1 cellular context compared by ENCODE assay signal in the genomic region with DNA sequence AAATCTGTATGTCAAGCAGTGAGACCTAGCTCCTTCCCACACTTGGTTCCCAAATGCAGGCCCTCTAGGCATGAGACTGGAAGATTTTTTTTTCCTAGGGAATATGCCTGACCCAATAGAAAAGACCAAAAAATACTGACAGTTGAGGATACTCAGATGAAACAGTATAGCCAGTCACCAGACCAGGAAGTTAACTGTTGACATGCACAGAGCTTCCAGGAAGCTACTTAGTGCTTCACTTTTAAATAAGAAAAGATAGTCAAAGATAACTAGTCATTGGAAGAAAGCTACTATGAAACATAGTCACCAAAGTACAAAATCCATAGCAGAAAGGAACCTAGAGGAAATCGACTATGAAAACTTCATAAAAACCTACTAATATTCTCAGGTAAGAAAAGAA.
TF ChIP-seq lines count a peak whose summit lies in the region.

No MANE protein-coding gene starts in this region.

TF ChIP-seq in HepG2, 621 proteins besides CTCF, POLR2A, EP300 and RAD21:
- TF ChIP-seq PHF20 (CRISPR knock-in tag; IDR thresholded peaks at IDR 0.05) (no peak), HDAC2 (CRISPR knock-in tag; IDR thresholded peaks at IDR 0.05) (no peak), ERF (CRISPR knock-in tag; IDR thresholded peaks at IDR 0.05) (no peak), ZNF44 (CRISPR knock-in tag; IDR thresholded peaks at IDR 0.05) (no peak), ZNF496 (CRISPR knock-in tag; IDR thresholded peaks at IDR 0.05; ENCODE audit: insufficient replicate concordance) (no peak), NCOA2 (CRISPR knock-in tag; IDR thresholded peaks at IDR 0.05) (no peak), FOXC1 (CRISPR knock-in tag; IDR thresholded peaks at IDR 0.05; ENCODE audit: borderline replicate concordance) (no peak), ZNF224 (CRISPR knock-in tag; IDR thresholded peaks at IDR 0.05) (no peak), ZNF652 (CRISPR knock-in tag; IDR thresholded peaks at IDR 0.05; ENCODE audit: borderline replicate concordance, low read depth) (no peak), ZNF501 (CRISPR knock-in tag; IDR thresholded peaks at IDR 0.05) (no peak), ZNF333 (CRISPR knock-in tag; IDR thresholded peaks at IDR 0.05; ENCODE audit: borderline replicate concordance) (no peak)
- TF ChIP-seq, protein P1, sequence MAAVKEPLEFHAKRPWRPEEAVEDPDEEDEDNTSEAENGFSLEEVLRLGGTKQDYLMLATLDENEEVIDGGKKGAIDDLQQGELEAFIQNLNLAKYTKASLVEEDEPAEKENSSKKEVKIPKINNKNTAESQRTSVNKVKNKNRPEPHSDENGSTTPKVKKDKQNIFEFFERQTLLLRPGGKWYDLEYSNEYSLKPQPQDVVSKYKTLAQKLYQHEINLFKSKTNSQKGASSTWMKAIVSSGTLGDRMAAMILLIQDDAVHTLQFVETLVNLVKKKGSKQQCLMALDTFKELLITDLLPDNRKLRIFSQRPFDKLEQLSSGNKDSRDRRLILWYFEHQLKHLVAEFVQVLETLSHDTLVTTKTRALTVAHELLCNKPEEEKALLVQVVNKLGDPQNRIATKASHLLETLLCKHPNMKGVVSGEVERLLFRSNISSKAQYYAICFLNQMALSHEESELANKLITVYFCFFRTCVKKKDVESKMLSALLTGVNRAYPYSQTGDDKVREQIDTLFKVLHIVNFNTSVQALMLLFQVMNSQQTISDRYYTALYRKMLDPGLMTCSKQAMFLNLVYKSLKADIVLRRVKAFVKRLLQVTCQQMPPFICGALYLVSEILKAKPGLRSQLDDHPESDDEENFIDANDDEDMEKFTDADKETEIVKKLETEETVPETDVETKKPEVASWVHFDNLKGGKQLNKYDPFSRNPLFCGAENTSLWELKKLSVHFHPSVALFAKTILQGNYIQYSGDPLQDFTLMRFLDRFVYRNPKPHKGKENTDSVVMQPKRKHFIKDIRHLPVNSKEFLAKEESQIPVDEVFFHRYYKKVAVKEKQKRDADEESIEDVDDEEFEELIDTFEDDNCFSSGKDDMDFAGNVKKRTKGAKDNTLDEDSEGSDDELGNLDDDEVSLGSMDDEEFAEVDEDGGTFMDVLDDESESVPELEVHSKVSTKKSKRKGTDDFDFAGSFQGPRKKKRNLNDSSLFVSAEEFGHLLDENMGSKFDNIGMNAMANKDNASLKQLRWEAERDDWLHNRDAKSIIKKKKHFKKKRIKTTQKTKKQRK (IDR thresholded peaks at IDR 0.05; ENCODE audit: low read length): no peak
- TF ChIP-seq, protein P2, sequence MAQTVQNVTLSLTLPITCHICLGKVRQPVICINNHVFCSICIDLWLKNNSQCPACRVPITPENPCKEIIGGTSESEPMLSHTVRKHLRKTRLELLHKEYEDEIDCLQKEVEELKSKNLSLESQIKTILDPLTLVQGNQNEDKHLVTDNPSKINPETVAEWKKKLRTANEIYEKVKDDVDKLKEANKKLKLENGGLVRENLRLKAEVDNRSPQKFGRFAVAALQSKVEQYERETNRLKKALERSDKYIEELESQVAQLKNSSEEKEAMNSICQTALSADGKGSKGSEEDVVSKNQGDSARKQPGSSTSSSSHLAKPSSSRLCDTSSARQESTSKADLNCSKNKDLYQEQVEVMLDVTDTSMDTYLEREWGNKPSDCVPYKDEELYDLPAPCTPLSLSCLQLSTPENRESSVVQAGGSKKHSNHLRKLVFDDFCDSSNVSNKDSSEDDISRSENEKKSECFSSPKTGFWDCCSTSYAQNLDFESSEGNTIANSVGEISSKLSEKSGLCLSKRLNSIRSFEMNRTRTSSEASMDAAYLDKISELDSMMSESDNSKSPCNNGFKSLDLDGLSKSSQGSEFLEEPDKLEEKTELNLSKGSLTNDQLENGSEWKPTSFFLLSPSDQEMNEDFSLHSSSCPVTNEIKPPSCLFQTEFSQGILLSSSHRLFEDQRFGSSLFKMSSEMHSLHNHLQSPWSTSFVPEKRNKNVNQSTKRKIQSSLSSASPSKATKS (CRISPR knock-in tag; IDR thresholded peaks at IDR 0.05): no peak
- TF ChIP-seq, protein P3, sequence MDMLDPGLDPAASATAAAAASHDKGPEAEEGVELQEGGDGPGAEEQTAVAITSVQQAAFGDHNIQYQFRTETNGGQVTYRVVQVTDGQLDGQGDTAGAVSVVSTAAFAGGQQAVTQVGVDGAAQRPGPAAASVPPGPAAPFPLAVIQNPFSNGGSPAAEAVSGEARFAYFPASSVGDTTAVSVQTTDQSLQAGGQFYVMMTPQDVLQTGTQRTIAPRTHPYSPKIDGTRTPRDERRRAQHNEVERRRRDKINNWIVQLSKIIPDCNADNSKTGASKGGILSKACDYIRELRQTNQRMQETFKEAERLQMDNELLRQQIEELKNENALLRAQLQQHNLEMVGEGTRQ (IDR thresholded peaks at IDR 0.05; ENCODE audit: low read depth, low read length): no peak
- TF ChIP-seq, protein P3 (CRISPR knock-in tag; IDR thresholded peaks at IDR 0.05; ENCODE audit: borderline replicate concordance): no peak
- TF ChIP-seq, protein P4, sequence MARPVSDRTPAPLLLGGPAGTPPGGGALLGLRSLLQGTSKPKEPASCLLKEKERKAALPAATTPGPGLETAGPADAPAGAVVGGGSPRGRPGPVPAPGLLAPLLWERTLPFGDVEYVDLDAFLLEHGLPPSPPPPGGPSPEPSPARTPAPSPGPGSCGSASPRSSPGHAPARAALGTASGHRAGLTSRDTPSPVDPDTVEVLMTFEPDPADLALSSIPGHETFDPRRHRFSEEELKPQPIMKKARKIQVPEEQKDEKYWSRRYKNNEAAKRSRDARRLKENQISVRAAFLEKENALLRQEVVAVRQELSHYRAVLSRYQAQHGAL (CRISPR knock-in tag; IDR thresholded peaks at IDR 0.05; ENCODE audit: not compliant biosample characterization): no peak
